Comparison of ENCODE assay signal across 11 cellular contexts in genomic region chr20:33005132-33005566, GRCh38. TPM values are rescaled to one million over a fixed set of nuclear protein-coding genes. Genes with fewer than 3 reads are reported as not detected.
DNase-seq lines count a peak whose midpoint lies in the region; ATAC-seq, FAIRE-seq and TF ChIP-seq lines count a peak whose summit lies in the region.
"Had no signal": no experiment of that assay in that cellular context is flagged by ENCODE, and none has a peak within 500 bp of the region (broad histone marks: within the 10 kb centered on the region; RNA-seq: fewer than 3 reads in every experiment).

No MANE protein-coding gene starts in this region.

- H3K36me3 ChIP-seq in Loucy (ENCODE audit: insufficient read depth, low read length) (no peaks in the 10 kb centered on the region), GM12878 (ENCODE audit: control insufficient read depth in 2 of 2, insufficient read depth in 2 of 2, low read length in 1 of 2) (no peaks in the 10 kb centered on the region), neutrophil (no peaks in the 10 kb centered on the region), aorta (ENCODE audit: control insufficient read depth in 1 of 2, insufficient read depth in 2 of 2, low read length in 1 of 2) (no peaks in the 10 kb centered on the region)
- H3K36me3 ChIP-seq: BLaER1 treated with 17β-estradiol and CSF1 and Interleukin-3, amounts not matched to agents 10 nM and 100 nM had no signal

- DNase-seq in NCI-H748 (lab: John Stamatoyannopoulos, UW; ENCODE audit: unreplicated experiment) (peak; percentile 16), NCI-H748 treated with DMSO at 0.1 percent for 48 hours (lab: John Stamatoyannopoulos, UW) (no peak), GM12878 (ENCODE audit: low read depth, low spot score) (no peak), NCI-H1930 (lab: John Stamatoyannopoulos, UW) (no peak), aorta (no peak), midbrain (lab: John Stamatoyannopoulos, UW) (no peak)
- DNase-seq: activated T-cell treated with anti-CD3 and anti-CD28 coated beads, Interleukin-2, amount 50 U/mL, for 4 hours had no signal

- in situ Hi-C loops in GM12878 (cut with MboI) = no loop called here

- peak; percentile 47 for TF ChIP-seq RAD21 in GM12878 (IDR thresholded peaks at IDR 0.05; ENCODE audit: insufficient read depth, low read depth, low read length)

- H3K9ac ChIP-seq in Loucy (ENCODE audit: low read depth, low read length, poor library complexity, severe bottlenecking) (no peak overlapping the region), GM12878 (ENCODE audit: control insufficient read depth, insufficient read depth, low read length) (no peak overlapping the region)
- H3K9ac ChIP-seq: BLaER1 treated with 17β-estradiol and CSF1 and Interleukin-3, amounts not matched to agents 10 nM and 100 nM had no signal

- 5% methylated on average over 4 of the region's 4 CpGs for WGBS in GM12878 (ENCODE audit: insufficient coverage, insufficient replicate concordance, low lambda C conversion rate, missing lambda C conversion rate)
- 53 to 62% methylated on average over 4 of the region's 4 CpGs for WGBS in aorta, 2 donors

- H3K9me2 ChIP-seq in Loucy (replicated peaks; ENCODE audit: low read depth, low read length) = no peaks in the 10 kb centered on the region

- H3K4me3 ChIP-seq in Loucy (ENCODE audit: low read length, poor library complexity, severe bottlenecking) (no peak overlapping the region), GM12878 (no peak overlapping the region), neutrophil (ENCODE audit: low read depth in 1 of 2, low read length in 1 of 2) (no peak overlapping the region), aorta (ENCODE audit: low read length in 2 of 2) (no peak overlapping the region)
- H3K4me3 ChIP-seq: BLaER1 treated with 17β-estradiol and CSF1 and Interleukin-3, amounts not matched to agents 10 nM and 100 nM had no signal

- no peaks in the 10 kb centered on the region for H3F3A ChIP-seq in Loucy (ENCODE audit: low read depth)

- H3K27ac ChIP-seq in GM12878 (ENCODE audit: control insufficient read depth, insufficient read depth) (no peak overlapping the region), neutrophil (no peak overlapping the region), aorta (ENCODE audit: low read depth in 1 of 2, low read length in 2 of 2) (no peak overlapping the region)
- H3K27ac ChIP-seq: BLaER1 treated with 17β-estradiol and CSF1 and Interleukin-3, amounts not matched to agents 10 nM and 100 nM had no signal

- CTCF ChIA-PET in GM12878 (lab: Yijun Ruan, JAX) = interaction anchor here (1.0 to 1.8 kb wide), 9 partner anchors 12 to 331 kb away, joined by 3 to 10 read pairs (median 4); partner anchors contain the start of gene C20orf203

- H3K4me1 ChIP-seq in Loucy (ENCODE audit: insufficient read depth, low read length, poor library complexity, severe bottlenecking) (no peaks in the 10 kb centered on the region), GM12878 (ENCODE audit: control insufficient read depth, insufficient read depth, low read length) (no peaks in the 10 kb centered on the region), neutrophil (ENCODE audit: control insufficient read depth in 1 of 2, insufficient read depth in 1 of 2, low read depth in 1 of 2, low read length in 1 of 2) (no peaks in the 10 kb centered on the region), aorta (ENCODE audit: control insufficient read depth in 1 of 2, insufficient read depth in 2 of 2, low read length in 2 of 2) (no peaks in the 10 kb centered on the region)

- ATAC-seq in GM12878 (no peak), aorta (ENCODE audit: low FRiP score) (no peak)
- ATAC-seq: naive thymus-derived CD8-positive, alpha-beta T cell had no signal

- peaks cover 5% of the 10 kb centered on the region; the same call in 1 of the 2 replicates for H3K9me3 ChIP-seq in Loucy (ENCODE audit: insufficient read depth, low read depth, low read length)
- no peaks in the 10 kb centered on the region; the same call in 2 of the 3 replicates for H3K9me3 ChIP-seq in GM12878 (replicated peaks; ENCODE audit: control insufficient read depth, insufficient read depth, low read length)
- no peaks in the 10 kb centered on the region for H3K9me3 ChIP-seq in neutrophil
- no peaks in the 10 kb centered on the region for H3K9me3 ChIP-seq in aorta (ENCODE audit: control insufficient read depth, low read length)

- RAD21 ChIA-PET in GM12878 (lab: Charles Lee; ENCODE audit: unreplicated experiment) = interaction anchor here (0.5 to 0.8 kb wide), 2 partner anchors 103 to 367 kb away, joined by 4 read pairs; no protein-coding TSS in a partner anchor

- H3K79me2 ChIP-seq in Loucy (ENCODE audit: insufficient read depth, low read length) (no peaks in the 10 kb centered on the region), GM12878 (ENCODE audit: control insufficient read depth, insufficient read depth, low read length) (no peaks in the 10 kb centered on the region)

- H3K27me3 ChIP-seq in Loucy (ENCODE audit: insufficient read depth, low read length, poor library complexity, severe bottlenecking) = no peaks in the 10 kb centered on the region
- no peaks in the 10 kb centered on the region for H3K27me3 ChIP-seq in GM12878 (replicated peaks in 1 of 2; ENCODE audit: control insufficient read depth in 2 of 2, insufficient read depth in 2 of 2, low read length in 1 of 2)
- no peaks in the 10 kb centered on the region for H3K27me3 ChIP-seq in neutrophil
- no peaks in the 10 kb centered on the region for H3K27me3 ChIP-seq in aorta (ENCODE audit: control insufficient read depth in 1 of 2, insufficient read depth in 2 of 2, low read length in 1 of 2)
- H3K27me3 ChIP-seq: BLaER1 treated with 17β-estradiol and CSF1 and Interleukin-3, amounts not matched to agents 10 nM and 100 nM had no signal

- POLR2A ChIA-PET in GM12878 (lab: Charles Lee) = no interaction called here

- BruUV-seq in GM12878 (replicated peaks; lab: Mats Ljungman, UMichigan) = no TSS peak

- no peak for TF ChIP-seq POLR2A in GM12878 (IDR thresholded peaks at IDR 0.05; ENCODE audit: low read depth, low read length)

- TF ChIP-seq EP300 in GM12878 (IDR thresholded peaks at IDR 0.05; ENCODE audit: borderline replicate concordance in 1 of 2, control insufficient read depth in 1 of 2, low read depth in 2 of 2, low read length in 2 of 2) = no peak

- H2AFZ ChIP-seq in Loucy (ENCODE audit: low read length) (no peak overlapping the region), GM12878 (ENCODE audit: control insufficient read depth, low read depth, low read length) (no peak overlapping the region)

- no peak for FAIRE-seq in GM12878 (lab: Jason Lieb, UNC)

- H3K4me2 ChIP-seq in Loucy (ENCODE audit: low read depth, low read length, poor library complexity, severe bottlenecking) = no peak overlapping the region
- no peak overlapping the region for H3K4me2 ChIP-seq in GM12878 (ENCODE audit: control insufficient read depth, insufficient read depth)
- H3K4me2 ChIP-seq: BLaER1 treated with 17β-estradiol and CSF1 and Interleukin-3, amounts not matched to agents 10 nM and 100 nM had no signal

- TF ChIP-seq CTCF in Loucy (conservative IDR thresholded peaks at IDR 0.05; ENCODE audit: low read length) = peak; percentile 76
- peak in 2 of 3 experiments; percentile 32 to 65; a peak in 3 of 6 replicates for TF ChIP-seq CTCF in GM12878 (IDR thresholded peaks at IDR 0.05 in 2 of 3, conservative IDR thresholded peaks at IDR 0.05 in 1 of 3; ENCODE audit: control insufficient read depth in 2 of 3, extremely low read depth in 1 of 3, insufficient read depth in 1 of 3, low read depth in 3 of 3, low read length in 3 of 3)
- peak; percentile 11 for TF ChIP-seq CTCF in neutrophil (IDR thresholded peaks at IDR 0.05)

- SMC1A ChIA-PET in GM12878 (lab: Charles Lee; ENCODE audit: uncharacterized antibody, unreplicated experiment) = interaction anchor here (0.6 to 1.0 kb wide), 3 partner anchors 24 to 183 kb away, joined by 3 read pairs; no protein-coding TSS in a partner anchor

- H4K20me1 ChIP-seq in Loucy (ENCODE audit: insufficient read depth, low read length, poor library complexity, severe bottlenecking) (no peaks in the 10 kb centered on the region), GM12878 (ENCODE audit: control insufficient read depth, insufficient read depth) (no peaks in the 10 kb centered on the region)
- H4K20me1 ChIP-seq: BLaER1 treated with 17β-estradiol and CSF1 and Interleukin-3, amounts not matched to agents 10 nM and 100 nM had no signal

- intact Hi-C loops in GM12878 (cut with micrococcal nuclease; ENCODE audit: unreplicated experiment) (loop anchor here (1.0 kb wide), 1 partner anchor 103 kb away; no protein-coding TSS in a partner anchor), aorta (cut with DNase I) (no loop called here)

RNA-seq across cellular contexts. Expression of gene SUN5, which starts 0.9 kb away (rescaled TPM):
- not detected in 2 replicates for total RNA-seq in GM12878 (2013; cell fraction: nucleolus; rRNA removed)
- not detected in 2 replicates for total RNA-seq in GM12878 (2014; rRNA removed)
- total RNA-seq in GM12878 (2014; rRNA removed; fragmentation: Illumina TruSeq; extraction: Trizol) = not detected in 2 replicates
- not detected in 2 replicates for total RNA-seq in GM12878 (2021)
- not detected for polyA plus RNA-seq in GM12878 (2011; ENCODE audit: low read depth)
- not detected in 2 replicates for polyA plus RNA-seq in GM12878 (2011; rRNA removed)
- polyA plus RNA-seq in GM12878 (2011; cell fraction: cytosol; rRNA removed) = not detected in 2 replicates
- not detected in 2 replicates for polyA plus RNA-seq in GM12878 (2011; cell fraction: nucleus; rRNA removed)
- not detected in 2 replicates for polyA plus RNA-seq in GM12878 (2012)
- polyA plus RNA-seq in GM12878 (2014; fragmentation: Illumina TruSeq; extraction: Trizol) = not detected in 2 replicates
- not detected for polyA plus RNA-seq in GM12878 (2014; fragmentation: Nextera tagmentation; extraction: Ambion mirVana)
- polyA plus RNA-seq in GM12878 (2014; rRNA removed) = not detected in 2 replicates
- polyA plus RNA-seq in GM12878 (2016; fragmentation: Nextera tagmentation; extraction: Ambion mirVana) = not detected
- not detected in 2 replicates for polyA minus RNA-seq in GM12878 (2011; rRNA and poly(A)+ RNA removed)
- not detected in 2 replicates for polyA minus RNA-seq in GM12878 (2011; cell fraction: cytosol; rRNA and poly(A)+ RNA removed)
- not detected in 2 replicates for polyA minus RNA-seq in GM12878 (2011; cell fraction: nucleus; rRNA and poly(A)+ RNA removed)
- total RNA-seq in aorta = not detected
- not detected for polyA plus RNA-seq in aorta
- total RNA-seq: activated T-cell treated with anti-CD3 and anti-CD28 coated beads, Interleukin-2, amount 50 U/mL, for 4 hours; naive thymus-derived CD8-positive, alpha-beta T cell had no signal
- polyA plus RNA-seq: naive thymus-derived CD8-positive, alpha-beta T cell had no signal

RNA-seq across cellular contexts. Expression of gene BPIFB2, which starts 2.4 kb away (rescaled TPM):
- total RNA-seq in GM12878 (2013; cell fraction: nucleolus; rRNA removed) = not detected in 2 replicates
- total RNA-seq in GM12878 (2014; rRNA removed) (not detected in 2 replicates), GM12878 (2014; rRNA removed; fragmentation: Illumina TruSeq; extraction: Trizol) (not detected in 2 replicates), GM12878 (2021) (not detected in 2 replicates), aorta (not detected)
- not detected for polyA plus RNA-seq in GM12878 (2011; ENCODE audit: low read depth)
- polyA plus RNA-seq in GM12878 (2011; rRNA removed) (not detected in 2 replicates), GM12878 (2014; fragmentation: Illumina TruSeq; extraction: Trizol) (not detected in 2 replicates), GM12878 (2014; fragmentation: Nextera tagmentation; extraction: Ambion mirVana) (not detected), GM12878 (2014; rRNA removed) (not detected in 2 replicates), GM12878 (2016; fragmentation: Nextera tagmentation; extraction: Ambion mirVana) (not detected), aorta (not detected)
- not detected in 2 replicates for polyA plus RNA-seq in GM12878 (2011; cell fraction: cytosol; rRNA removed)
- polyA plus RNA-seq in GM12878 (2011; cell fraction: nucleus; rRNA removed) = 0.38 TPM in 1 of 2 replicates, not detected in the other
- polyA plus RNA-seq in GM12878 (2012) = not detected in 2 replicates
- polyA minus RNA-seq in GM12878 (2011; rRNA and poly(A)+ RNA removed) = not detected in 2 replicates
- not detected in 2 replicates for polyA minus RNA-seq in GM12878 (2011; cell fraction: cytosol; rRNA and poly(A)+ RNA removed)
- polyA minus RNA-seq in GM12878 (2011; cell fraction: nucleus; rRNA and poly(A)+ RNA removed) = not detected in 2 replicates
- total RNA-seq: naive thymus-derived CD8-positive, alpha-beta T cell had no signal
- polyA plus RNA-seq: naive thymus-derived CD8-positive, alpha-beta T cell had no signal

RNA-seq across cellular contexts. Expression of gene BPIFB6, which starts 26.3 kb away (rescaled TPM):
- not detected in 2 replicates for total RNA-seq in GM12878 (2013; cell fraction: nucleolus; rRNA removed)
- not detected in 2 replicates for total RNA-seq in GM12878 (2014; rRNA removed)
- not detected in 2 replicates for total RNA-seq in GM12878 (2014; rRNA removed; fragmentation: Illumina TruSeq; extraction: Trizol)
- not detected in 2 replicates for total RNA-seq in GM12878 (2021)
- polyA plus RNA-seq in GM12878 (2011; ENCODE audit: low read depth) = not detected
- polyA plus RNA-seq in GM12878 (2011; rRNA removed) = not detected in 2 replicates
- polyA plus RNA-seq in GM12878 (2011; cell fraction: cytosol; rRNA removed) = not detected in 2 replicates
- not detected in 2 replicates for polyA plus RNA-seq in GM12878 (2011; cell fraction: nucleus; rRNA removed)
- polyA plus RNA-seq in GM12878 (2012) = not detected in 2 replicates
- not detected in 2 replicates for polyA plus RNA-seq in GM12878 (2014; fragmentation: Illumina TruSeq; extraction: Trizol)
- not detected for polyA plus RNA-seq in GM12878 (2014; fragmentation: Nextera tagmentation; extraction: Ambion mirVana)
- not detected in 2 replicates for polyA plus RNA-seq in GM12878 (2014; rRNA removed)
- polyA plus RNA-seq in GM12878 (2016; fragmentation: Nextera tagmentation; extraction: Ambion mirVana) = not detected
- not detected in 2 replicates for polyA minus RNA-seq in GM12878 (2011; rRNA and poly(A)+ RNA removed)
- polyA minus RNA-seq in GM12878 (2011; cell fraction: cytosol; rRNA and poly(A)+ RNA removed) = not detected in 2 replicates
- not detected in 2 replicates for polyA minus RNA-seq in GM12878 (2011; cell fraction: nucleus; rRNA and poly(A)+ RNA removed)
- total RNA-seq in aorta = not detected
- polyA plus RNA-seq in aorta = not detected
- total RNA-seq: activated T-cell treated with anti-CD3 and anti-CD28 coated beads, Interleukin-2, amount 50 U/mL, for 4 hours; naive thymus-derived CD8-positive, alpha-beta T cell had no signal
- polyA plus RNA-seq: naive thymus-derived CD8-positive, alpha-beta T cell had no signal

RNA-seq across cellular contexts. Expression of gene BPIFB3, which starts 48.6 kb away (rescaled TPM):
- total RNA-seq in GM12878 (2013; cell fraction: nucleolus; rRNA removed) = not detected in 2 replicates
- total RNA-seq in GM12878 (2014; rRNA removed) = not detected in 2 replicates
- not detected in 2 replicates for total RNA-seq in GM12878 (2014; rRNA removed; fragmentation: Illumina TruSeq; extraction: Trizol)
- not detected in 2 replicates for total RNA-seq in GM12878 (2021)
- not detected for polyA plus RNA-seq in GM12878 (2011; ENCODE audit: low read depth)
- polyA plus RNA-seq in GM12878 (2011; rRNA removed) = not detected in 2 replicates
- polyA plus RNA-seq in GM12878 (2011; cell fraction: cytosol; rRNA removed) = not detected in 2 replicates
- not detected in 2 replicates for polyA plus RNA-seq in GM12878 (2011; cell fraction: nucleus; rRNA removed)
- polyA plus RNA-seq in GM12878 (2012) = not detected in 2 replicates
- polyA plus RNA-seq in GM12878 (2014; fragmentation: Illumina TruSeq; extraction: Trizol) = not detected in 2 replicates
- not detected for polyA plus RNA-seq in GM12878 (2014; fragmentation: Nextera tagmentation; extraction: Ambion mirVana)
- polyA plus RNA-seq in GM12878 (2014; rRNA removed) = not detected in 2 replicates
- polyA plus RNA-seq in GM12878 (2016; fragmentation: Nextera tagmentation; extraction: Ambion mirVana) = not detected
- polyA minus RNA-seq in GM12878 (2011; rRNA and poly(A)+ RNA removed) = not detected in 2 replicates
- polyA minus RNA-seq in GM12878 (2011; cell fraction: cytosol; rRNA and poly(A)+ RNA removed) = not detected in 2 replicates
- polyA minus RNA-seq in GM12878 (2011; cell fraction: nucleus; rRNA and poly(A)+ RNA removed) = not detected in 2 replicates
- total RNA-seq in aorta = not detected
- not detected for polyA plus RNA-seq in aorta
- total RNA-seq: activated T-cell treated with anti-CD3 and anti-CD28 coated beads, Interleukin-2, amount 50 U/mL, for 4 hours; naive thymus-derived CD8-positive, alpha-beta T cell had no signal
- polyA plus RNA-seq: naive thymus-derived CD8-positive, alpha-beta T cell had no signal

Comparison
In these comparisons a context has a peak if more than half of its experiments do, and no peak if none do; other contexts are left out.
1. CTCF ChIP-seq: peak in every context shown above with its lines; median percentile 76 in Loucy; 48 in GM12878; 11 in neutrophil.